Comparison of ENCODE assay signal across 8 cellular contexts in the genomic region with DNA sequence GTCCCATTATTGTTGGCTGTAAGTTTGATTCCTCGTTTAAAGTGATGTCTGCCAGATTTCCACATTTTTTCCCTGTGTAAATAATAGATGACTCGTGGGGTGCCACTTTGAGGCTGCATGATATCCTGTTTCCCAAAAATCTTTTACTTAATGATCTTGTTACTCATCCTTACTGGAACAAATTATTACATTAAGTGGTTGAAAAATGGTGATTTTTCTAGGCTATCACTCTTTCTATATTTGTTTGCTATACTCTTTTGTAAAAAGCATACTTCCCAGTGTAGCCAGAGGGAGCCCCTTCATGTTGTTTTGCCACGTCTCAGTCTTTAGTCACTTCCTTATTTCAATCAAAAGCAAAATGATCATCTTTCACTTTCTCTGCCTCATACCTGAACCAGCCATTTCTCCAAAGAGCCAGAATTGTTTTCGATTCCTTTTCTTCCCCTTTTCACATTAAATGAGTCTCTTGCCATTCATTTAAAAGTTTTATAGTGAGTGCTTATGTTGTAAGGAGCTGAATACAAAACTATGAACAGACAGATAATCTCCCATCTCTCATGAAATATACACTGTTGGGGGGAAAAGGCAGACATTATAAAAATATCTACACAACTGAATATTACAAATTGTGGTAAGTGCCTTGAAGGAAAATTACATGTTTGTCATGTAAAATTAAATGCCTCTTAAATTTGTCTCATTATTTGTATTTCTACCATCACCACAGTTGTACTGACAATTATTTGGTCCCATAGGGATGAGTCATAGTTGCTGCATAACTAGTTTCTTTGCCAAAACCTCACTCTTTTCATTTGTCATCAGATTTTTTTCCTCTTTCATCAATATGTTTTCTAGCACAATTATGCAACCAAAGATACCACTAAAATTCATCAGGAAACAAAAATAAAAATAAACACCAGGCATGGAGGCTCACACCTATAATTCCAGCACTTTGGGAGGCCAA. TPM values are rescaled to one million over a fixed set of nuclear protein-coding genes. Genes with fewer than 3 reads are reported as not detected.
DNase-seq lines count a peak whose midpoint lies in the region; ATAC-seq, FAIRE-seq and TF ChIP-seq lines count a peak whose summit lies in the region.

No MANE protein-coding gene starts in this region.

- TF ChIP-seq POLR2A in GM12891 (IDR thresholded peaks at IDR 0.05; ENCODE audit: low read depth, low read length) (no peak), right lobe of liver (IDR thresholded peaks at IDR 0.05) (no peak)

- peak overlapping the region in 1 of 3 donors; percentile 40 for H3K27ac ChIP-seq in right lobe of liver

- TF ChIP-seq CTCF in right lobe of liver (IDR thresholded peaks at IDR 0.05), result peak in 2 of 4 donors; percentile 5 to 11

- POLR2A ChIA-PET in activated CD8-positive, alpha-beta T cell treated with anti-CD3 and anti-CD28 coated beads, Interleukin-2, amount 10 ng/mL, durations not matched to agents 7 days and 5 days (lab: Charles Lee), result interaction anchor here (1.0 to 3.5 kb wide), 2 partner anchors 16 to 59 kb away, joined by 4 to 13 read pairs; a partner anchor contains a TSS

- intact Hi-C loops in right lobe of liver (cut with DNase I), result no loop called here

- 17% methylated on average over 4 of the region's 4 CpGs for WGBS in right lobe of liver (ENCODE audit: insufficient coverage, low coverage, low lambda C conversion rate, missing lambda C conversion rate)

- H3K4me1 ChIP-seq in right lobe of liver, result peaks cover 0 to 9% (median 0%) of the 10 kb centered on the region in 4 donors

- FAIRE-seq in GM12891 (lab: Jason Lieb, UNC), result peak; percentile 58

- H3K27me3 Mint-ChIP-seq in activated CD8-positive, alpha-beta T cell treated with anti-CD3 and anti-CD28 coated beads, Interleukin-2, amount 10 ng/mL, durations not matched to agents 7 days and 5 days (ENCODE audit: low read depth), result no peaks in the 10 kb centered on the region

- CTCF ChIA-PET in activated CD8-positive, alpha-beta T cell treated with anti-CD3 and anti-CD28 coated beads, Interleukin-2, amount 10 ng/mL, durations not matched to agents 7 days and 5 days (lab: Charles Lee), result interaction anchor here (0.7 to 4.7 kb wide), 13 partner anchors 10 to 188 kb away, joined by 3 to 48 read pairs (median 4); a partner anchor contains a TSS

- H3K4me3 ChIP-seq in right lobe of liver, result no peak overlapping the region

- H3K36me3 Mint-ChIP-seq in activated CD8-positive, alpha-beta T cell treated with anti-CD3 and anti-CD28 coated beads, Interleukin-2, amount 10 ng/mL, durations not matched to agents 7 days and 5 days (ENCODE audit: low read depth), result peaks cover 26% of the 10 kb centered on the region

- peak overlapping the region; percentile 85 for H3K27ac Mint-ChIP-seq in activated CD8-positive, alpha-beta T cell treated with anti-CD3 and anti-CD28 coated beads, Interleukin-2, amount 10 ng/mL, durations not matched to agents 7 days and 5 days

- H3K4me3 Mint-ChIP-seq in activated CD8-positive, alpha-beta T cell treated with anti-CD3 and anti-CD28 coated beads, Interleukin-2, amount 10 ng/mL, durations not matched to agents 7 days and 5 days, result peak overlapping the region; percentile 54

- ATAC-seq in GM21515 (IDR thresholded peaks at IDR 0.05; ENCODE audit: unreplicated experiment) (peak; percentile 99), HG03575 (IDR thresholded peaks at IDR 0.05; ENCODE audit: extremely low read depth, insufficient number of reproducible peaks, low FRiP score, unreplicated experiment) (peak; percentile 71), right lobe of liver (peak in 3 of 4 donors; percentile 35 to 89 (median 74))
- peak; percentile 92 for ATAC-seq in activated CD8-positive, alpha-beta T cell treated with anti-CD3 and anti-CD28 coated beads, Interleukin-2, amount 10 ng/mL, durations not matched to agents 7 days and 5 days

- no peaks in the 10 kb centered on the region for H3K27me3 ChIP-seq in right lobe of liver

- H3K9me3 Mint-ChIP-seq in activated CD8-positive, alpha-beta T cell treated with anti-CD3 and anti-CD28 coated beads, Interleukin-2, amount 10 ng/mL, durations not matched to agents 7 days and 5 days (ENCODE audit: insufficient read depth), result no peaks in the 10 kb centered on the region

- DNase-seq in GM12891 (ENCODE audit: insufficient read length, low spot score) (peak; percentile 11), right lobe of liver (no peak), superior temporal gyrus (ENCODE audit: extremely low spot score) (no peak), occipital lobe (lab: John Stamatoyannopoulos, UW) (no peak), SKM-1 (lab: John Stamatoyannopoulos, UW; ENCODE audit: unreplicated experiment) (no peak)
- peak; percentile 65 for DNase-seq in activated CD8-positive, alpha-beta T cell treated with anti-CD3 and anti-CD28 coated beads, Interleukin-2, amount 10 ng/mL, durations not matched to agents 7 days and 5 days

- H3K9me3 ChIP-seq in right lobe of liver, result no peaks in the 10 kb centered on the region

- H3K4me1 Mint-ChIP-seq in activated CD8-positive, alpha-beta T cell treated with anti-CD3 and anti-CD28 coated beads, Interleukin-2, amount 10 ng/mL, durations not matched to agents 7 days and 5 days (ENCODE audit: low read depth), result peaks cover 15% of the 10 kb centered on the region

- H3K36me3 ChIP-seq in right lobe of liver, result peaks cover 0 to 6% (median 1%) of the 10 kb centered on the region in 4 donors

TF ChIP-seq in GM12891, 5 proteins besides CTCF, POLR2A, EP300 and RAD21:
- TF ChIP-seq TAF1 (IDR thresholded peaks at IDR 0.05; ENCODE audit: low read depth, low read length) (no peak), PAX5 (IDR thresholded peaks at IDR 0.05; ENCODE audit: insufficient read depth, low read length, severe bottlenecking) (no peak), SPI1 (IDR thresholded peaks at IDR 0.05; ENCODE audit: low read depth, low read length) (peak; percentile 93)

RNA-seq across cellular contexts. Expression of a gene that starts 41.5 kb away (rescaled TPM):
- not detected for polyA plus RNA-seq in GM12891 (2012; ENCODE audit: low read depth, missing spikeins)
- 10 to 100 TPM; 26.5 to 27.0 TPM for total RNA-seq in activated CD8-positive, alpha-beta T cell treated with anti-CD3 and anti-CD28 coated beads, Interleukin-2, amount 10 ng/mL, durations not matched to agents 7 days and 5 days
- total RNA-seq in right lobe of liver (10 to 100 TPM in 4 of 6 experiments, 1 to 10 TPM in 2; 1.9 to 27.2 (median 21.8) TPM), occipital lobe (not detected)

RNA-seq across cellular contexts. Expression of a gene that starts 58.4 kb away (rescaled TPM):
- 49.9 TPM for polyA plus RNA-seq in GM12891 (2012; ENCODE audit: low read depth, missing spikeins)
- total RNA-seq in activated CD8-positive, alpha-beta T cell treated with anti-CD3 and anti-CD28 coated beads, Interleukin-2, amount 10 ng/mL, durations not matched to agents 7 days and 5 days, result 10 to 100 TPM; 59.8 to 63.1 TPM
- total RNA-seq in right lobe of liver, result 10 to 100 TPM; 54.7 to 91.6 (median 71.5) TPM
- total RNA-seq in occipital lobe, result 64.3 TPM

Comparison
In these comparisons a context has a peak if more than half of its experiments do, and no peak if none do; other contexts are left out.
1. DNase-seq: peak in GM12891 (single experiment) and activated CD8-positive, alpha-beta T cell treated with anti-CD3 and anti-CD28 coated beads, Interleukin-2, amount 10 ng/mL, durations not matched to agents 7 days and 5 days (single experiment); none in right lobe of liver (0 of 3), superior temporal gyrus (single experiment), occipital lobe (single experiment) and SKM-1 (single experiment).
2. Peak in every context shown above with its lines, with median percentiles within 50 percentile points of each other: ATAC-seq.